ENCODE assay signal across 2 cellular contexts in the genomic region with DNA sequence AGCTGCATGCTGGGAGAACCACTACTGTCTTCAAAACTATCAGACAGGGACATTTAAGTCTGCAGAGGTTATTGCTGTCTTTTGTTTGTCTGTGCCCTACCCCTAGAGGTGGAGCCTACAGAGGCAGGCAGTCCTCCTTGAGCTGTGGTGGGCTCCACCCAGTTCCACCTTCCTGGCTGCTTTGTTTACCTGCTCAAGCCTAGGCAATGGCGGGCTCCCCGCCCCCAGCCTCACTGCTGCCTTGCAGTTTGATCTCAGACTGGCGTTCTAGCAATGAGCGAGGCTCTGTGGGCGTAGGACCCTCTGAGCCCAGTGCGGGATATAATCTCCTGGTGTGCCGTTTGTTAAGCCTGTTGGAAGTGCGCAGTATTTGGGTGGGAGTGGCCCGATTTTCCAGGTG.
DNase-seq lines count a peak whose midpoint lies in the region; ATAC-seq, FAIRE-seq and TF ChIP-seq lines count a peak whose summit lies in the region.
"Not testable (repeated sequence)": the region's sequence is repeated elsewhere in the genome, so short reads cannot be mapped to it uniquely, and the experiment has no call there.

No MANE protein-coding gene starts in this region.

- in situ Hi-C loops in HepG2 (cut with HindIII; ENCODE audit: extremely low pct_ligation_motif_present, low pct_unique_long_range_greater_than_20kb) = not testable (repeated sequence)

- not testable (repeated sequence) for H4K20me1 ChIP-seq in HepG2 (ENCODE audit: insufficient read depth, low read length)

- not testable (repeated sequence) for TF ChIP-seq EP300 in HepG2 (IDR thresholded peaks at IDR 0.05; ENCODE audit: low read depth in 2 of 2, low read length in 2 of 2); HepG2 (CRISPR knock-in tag; IDR thresholded peaks at IDR 0.05; ENCODE audit: borderline replicate concordance)

- not testable (repeated sequence) for FAIRE-seq in HepG2 (lab: Jason Lieb, UNC)

- DNase-seq in endodermal cell; HepG2 (ENCODE audit: low spot score): not testable (repeated sequence)

- CTCF ChIA-PET in HepG2 (lab: Yijun Ruan, JAX; ENCODE audit: low intra/inter-chr PET ratio, low total read pairs) = not testable (repeated sequence)

- H3K27ac Mint-ChIP-seq in endodermal cell = not testable (repeated sequence)

- H3K9me3 ChIP-seq in endodermal cell (ENCODE audit: control insufficient read depth, low read length) = peaks cover 54% of the 10 kb centered on the region
- H3K9me3 ChIP-seq in HepG2 (ENCODE audit: low read length) = peaks cover 11% of the 10 kb centered on the region

- not testable (repeated sequence) for H3K4me3 Mint-ChIP-seq in endodermal cell

- intact Hi-C loops in HepG2 (cut with micrococcal nuclease; ENCODE audit: unreplicated experiment) = not testable (repeated sequence)

- not testable (repeated sequence) for H3K4me2 ChIP-seq in HepG2 (ENCODE audit: low read depth, low read length)

- H3K9ac ChIP-seq in endodermal cell (ENCODE audit: extremely low read depth, low read length, poor library complexity, severe bottlenecking); HepG2 (ENCODE audit: insufficient read depth, low read depth, low read length): not testable (repeated sequence)

- BruUV-seq in HepG2 (replicated peaks; lab: Mats Ljungman, UMichigan) = not testable (repeated sequence)

- POLR2A ChIA-PET in HepG2 (lab: Yijun Ruan, JAX) = not testable (repeated sequence)

- H3K4me1 Mint-ChIP-seq in endodermal cell = peaks cover 14% of the 10 kb centered on the region

- not testable (repeated sequence) for H3K4me1 ChIP-seq in endodermal cell (ENCODE audit: control insufficient read depth, insufficient read depth, low read length)
- peaks cover 26% of the 10 kb centered on the region for H3K4me1 ChIP-seq in HepG2 (ENCODE audit: insufficient read depth, low read length)

- H3K79me2 ChIP-seq in HepG2 (ENCODE audit: insufficient read depth, low read length) = not testable (repeated sequence)

- not testable (repeated sequence) for H3K27me3 ChIP-seq in endodermal cell (ENCODE audit: control insufficient read depth, insufficient read depth, low read length, poor library complexity, severe bottlenecking); HepG2 (ENCODE audit: control insufficient read depth in 1 of 2, insufficient read depth in 2 of 2, low read length in 2 of 2)

- H3K27ac ChIP-seq in endodermal cell (ENCODE audit: low read depth, low read length); HepG2 (ENCODE audit: extremely low read length, insufficient read depth, low read length): not testable (repeated sequence)

- H2AFZ ChIP-seq in HepG2 (ENCODE audit: low read length) = not testable (repeated sequence)

- WGBS in endodermal cell (ENCODE audit: insufficient coverage in 1 of 2, insufficient read length in 1 of 2), 2 experiments = 83 to 85% methylated on average over 4 to 9 of the region's 9 CpGs
- WGBS in HepG2 (ENCODE audit: low lambda C conversion rate) = 61% methylated on average over 8 of the region's 9 CpGs

- peak overlapping the region; percentile 61 for H3K4me3 ChIP-seq in endodermal cell (ENCODE audit: low read length)
- not testable (repeated sequence) for H3K4me3 ChIP-seq in HepG2 (replicated peaks in 1 of 3; ENCODE audit: insufficient read depth in 1 of 3, low read depth in 2 of 3, low read length in 3 of 3)

- H3K27me3 Mint-ChIP-seq in endodermal cell (ENCODE audit: insufficient read depth) = not testable (repeated sequence)

- TF ChIP-seq RAD21 in HepG2 (CRISPR knock-in tag; IDR thresholded peaks at IDR 0.05) = not testable (repeated sequence)

- peaks cover 79% of the 10 kb centered on the region for H3K9me3 Mint-ChIP-seq in endodermal cell

- H3K36me3 ChIP-seq in endodermal cell (ENCODE audit: control insufficient read depth, insufficient read depth, low read length) = peaks cover 42% of the 10 kb centered on the region
- H3K36me3 ChIP-seq in HepG2 (replicated peaks in 1 of 2; ENCODE audit: control insufficient read depth in 1 of 2, insufficient read depth in 2 of 2, low read length in 2 of 2) = not testable (repeated sequence)

- not testable (repeated sequence) for ATAC-seq in HepG2

- TF ChIP-seq POLR2A in HepG2 (IDR thresholded peaks at IDR 0.05; ENCODE audit: insufficient read depth in 1 of 2, low read depth in 2 of 2, low read length in 2 of 2) = not testable (repeated sequence)

- TF ChIP-seq CTCF in endodermal cell (conservative IDR thresholded peaks at IDR 0.05); HepG2 (CRISPR knock-in tag; IDR thresholded peaks at IDR 0.05): not testable (repeated sequence)

- peaks cover 49% of the 10 kb centered on the region for H3K36me3 Mint-ChIP-seq in endodermal cell (ENCODE audit: low read depth)

TF ChIP-seq in HepG2, 621 proteins besides CTCF, POLR2A, EP300 and RAD21:
- 0 out of 2 replicates have a peak, but pooled peaks have one; percentile 24 for TF ChIP-seq ZNF687 (CRISPR knock-in tag; IDR thresholded peaks at IDR 0.05)
